In genomic region chr2:136436921-136437320, GRCh38 we compare ENCODE assay signal across 1 cellular context.
TF ChIP-seq lines count a peak whose summit lies in the region.

No MANE protein-coding gene starts in this region.

TF ChIP-seq in WTC11, 78 proteins besides CTCF, POLR2A, EP300 and RAD21 (continued from another document):
- TF ChIP-seq, protein P1, sequence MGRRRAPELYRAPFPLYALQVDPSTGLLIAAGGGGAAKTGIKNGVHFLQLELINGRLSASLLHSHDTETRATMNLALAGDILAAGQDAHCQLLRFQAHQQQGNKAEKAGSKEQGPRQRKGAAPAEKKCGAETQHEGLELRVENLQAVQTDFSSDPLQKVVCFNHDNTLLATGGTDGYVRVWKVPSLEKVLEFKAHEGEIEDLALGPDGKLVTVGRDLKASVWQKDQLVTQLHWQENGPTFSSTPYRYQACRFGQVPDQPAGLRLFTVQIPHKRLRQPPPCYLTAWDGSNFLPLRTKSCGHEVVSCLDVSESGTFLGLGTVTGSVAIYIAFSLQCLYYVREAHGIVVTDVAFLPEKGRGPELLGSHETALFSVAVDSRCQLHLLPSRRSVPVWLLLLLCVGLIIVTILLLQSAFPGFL (CRISPR knock-in tag; IDR thresholded peaks at IDR 0.05; ENCODE audit: borderline replicate concordance) = no peak
- no peak for TF ChIP-seq FOXK1 (CRISPR knock-in tag; IDR thresholded peaks at IDR 0.05)
- TF ChIP-seq IRF1 (CRISPR knock-in tag; IDR thresholded peaks at IDR 0.05) = no peak
- TF ChIP-seq OVOL2 (CRISPR knock-in tag; IDR thresholded peaks at IDR 0.05; ENCODE audit: borderline replicate concordance) = no peak
- TF ChIP-seq, protein P2, sequence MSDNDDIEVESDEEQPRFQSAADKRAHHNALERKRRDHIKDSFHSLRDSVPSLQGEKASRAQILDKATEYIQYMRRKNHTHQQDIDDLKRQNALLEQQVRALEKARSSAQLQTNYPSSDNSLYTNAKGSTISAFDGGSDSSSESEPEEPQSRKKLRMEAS (CRISPR knock-in tag; IDR thresholded peaks at IDR 0.05) = no peak
- TF ChIP-seq NR3C1 (CRISPR knock-in tag; conservative IDR thresholded peaks at IDR 0.05; ENCODE audit: low read depth) = no peak
- TF ChIP-seq NFE2L1 (CRISPR knock-in tag; IDR thresholded peaks at IDR 0.05) = no peak
- no peak for TF ChIP-seq ZNF423 (CRISPR knock-in tag; IDR thresholded peaks at IDR 0.05)
- no peak for TF ChIP-seq ZNF121 (CRISPR knock-in tag; IDR thresholded peaks at IDR 0.05)
- no peak for TF ChIP-seq JAZF1 (CRISPR knock-in tag; IDR thresholded peaks at IDR 0.05)
- TF ChIP-seq TEAD4 (CRISPR knock-in tag; IDR thresholded peaks at IDR 0.05) = no peak
- no peak for TF ChIP-seq ZNF317 (CRISPR knock-in tag; IDR thresholded peaks at IDR 0.05; ENCODE audit: borderline replicate concordance, low read depth)
- TF ChIP-seq KAT7 (CRISPR knock-in tag; IDR thresholded peaks at IDR 0.05; ENCODE audit: borderline replicate concordance) = no peak
